ENCODE assay signal across 19 cellular contexts in genomic region chr9:97910273-97910844, GRCh38. TPM values are rescaled to one million over a fixed set of nuclear protein-coding genes. Genes with fewer than 3 reads are reported as not detected.
DNase-seq lines count a peak whose midpoint lies in the region; ATAC-seq, FAIRE-seq and TF ChIP-seq lines count a peak whose summit lies in the region.
"Had no signal": no experiment of that assay in that cellular context is flagged by ENCODE, and none has a peak within 500 bp of the region (broad histone marks: within the 10 kb centered on the region; RNA-seq: fewer than 3 reads in every experiment).

No MANE protein-coding gene starts in this region.

- intact Hi-C loops in activated CD4-positive, alpha-beta T cell treated with anti-CD3 and anti-CD28 coated beads for 36 hours (cut with DNase I, micrococcal nuclease), result no loop called here

- H3K27ac ChIP-seq in RWPE2 (ENCODE audit: poor library complexity, severe bottlenecking), result peak overlapping the region; percentile 45
- H3K27ac ChIP-seq: A549, brain microvascular endothelial cell, dorsolateral prefrontal cortex, prostate gland had no signal

- peak; percentile 21 for ATAC-seq in activated CD4-positive, alpha-beta T cell treated with anti-CD3 and anti-CD28 coated beads for 36 hours
- ATAC-seq in RWPE2 (ENCODE audit: low read depth) (peak; percentile 96), HG03469 (IDR thresholded peaks at IDR 0.05; ENCODE audit: unreplicated experiment) (no peak), HG03025 (IDR thresholded peaks at IDR 0.05; ENCODE audit: low FRiP score, unreplicated experiment) (no peak), HG02759 (IDR thresholded peaks at IDR 0.05; ENCODE audit: unreplicated experiment) (no peak)
- ATAC-seq in naive thymus-derived CD8-positive, alpha-beta T cell, result no peak
- ATAC-seq: left ventricle myocardium superior; Right ventricle myocardium inferior; stimulated activated naive CD8-positive, alpha-beta T cell treated with anti-CD3 and anti-CD28 coated beads, Interleukin-15, Interleukin-2, amounts not matched to agents 100 U/mL and 50 U/mL, for 24 hours had no signal

- peaks cover 33% of the 10 kb centered on the region for H3K36me3 ChIP-seq in RWPE2 (ENCODE audit: low read depth)
- peaks cover 7% of the 10 kb centered on the region for H3K36me3 ChIP-seq in bronchial epithelial cell (ENCODE audit: control insufficient read depth, insufficient read depth, low read length)
- H3K36me3 ChIP-seq: prostate gland had no signal

- DNase-seq in activated CD4-positive, alpha-beta T cell treated with anti-CD3 and anti-CD28 coated beads for 36 hours, result no peak
- DNase-seq in activated CD4-positive, alpha-beta T cell treated with anti-CD3 and anti-CD28 coated beads for 48 hours, result no peak
- DNase-seq in RWPE2 (ENCODE audit: low spot score), result no peak
- peak; percentile 92 for DNase-seq in bronchial epithelial cell (ENCODE audit: low read depth)
- DNase-seq in naive thymus-derived CD8-positive, alpha-beta T cell, result no peak
- DNase-seq: activated CD4-positive, alpha-beta T cell treated with anti-CD3 and anti-CD28 coated beads for 1 hour; brain microvascular endothelial cell; dorsolateral prefrontal cortex; left ventricle myocardium superior; NCI-H1694 treated with DMSO at 0.1 percent for 48 hours; NCI-H446 treated with DMSO at 0.1 percent for 48 hours; stimulated activated naive CD8-positive, alpha-beta T cell treated with anti-CD3 and anti-CD28 coated beads, Interleukin-15, Interleukin-2, amounts not matched to agents 100 U/mL and 50 U/mL, for 24 hours had no signal

- no peaks in the 10 kb centered on the region for H3K9me3 Mint-ChIP-seq in activated CD4-positive, alpha-beta T cell treated with anti-CD3 and anti-CD28 coated beads for 36 hours (ENCODE audit: low read depth)
- H3K9me3 Mint-ChIP-seq in naive thymus-derived CD8-positive, alpha-beta T cell, result no peaks in the 10 kb centered on the region

- H3K4me3 Mint-ChIP-seq in activated CD4-positive, alpha-beta T cell treated with anti-CD3 and anti-CD28 coated beads for 36 hours, result no peak overlapping the region
- H3K4me3 Mint-ChIP-seq in naive thymus-derived CD8-positive, alpha-beta T cell, result peak overlapping the region in 5 of 10 donors; percentile 2 to 58 (median 25)

- no peak for TF ChIP-seq CTCF in RWPE2 (IDR thresholded peaks at IDR 0.05; ENCODE audit: poor library complexity, severe bottlenecking)
- no peak for TF ChIP-seq CTCF in bronchial epithelial cell (IDR thresholded peaks at IDR 0.05; ENCODE audit: insufficient read depth, low read length, severe bottlenecking)

- no peaks in the 10 kb centered on the region for H3K9me3 ChIP-seq in RWPE2 (ENCODE audit: severe bottlenecking)
- H3K9me3 ChIP-seq: A549, prostate gland had no signal

- FAIRE-seq in bronchial epithelial cell (lab: Jason Lieb, UNC), result no peak
- FAIRE-seq: A549 had no signal

- no peaks in the 10 kb centered on the region for H3K27me3 Mint-ChIP-seq in activated CD4-positive, alpha-beta T cell treated with anti-CD3 and anti-CD28 coated beads for 36 hours
- H3K27me3 Mint-ChIP-seq in naive thymus-derived CD8-positive, alpha-beta T cell, result no peaks in the 10 kb centered on the region

- H3K4me3 ChIP-seq in RWPE2 (ENCODE audit: severe bottlenecking) (no peak overlapping the region), bronchial epithelial cell (ENCODE audit: low read depth, low read length) (no peak overlapping the region)
- H3K4me3 ChIP-seq: A549, dorsolateral prefrontal cortex, prostate gland had no signal

- peaks cover 59% of the 10 kb centered on the region for H3K4me1 Mint-ChIP-seq in activated CD4-positive, alpha-beta T cell treated with anti-CD3 and anti-CD28 coated beads for 36 hours
- peaks cover 34 to 85% (median 82%) of the 10 kb centered on the region in 4 donors for H3K4me1 Mint-ChIP-seq in naive thymus-derived CD8-positive, alpha-beta T cell

- H3K27ac Mint-ChIP-seq in activated CD4-positive, alpha-beta T cell treated with anti-CD3 and anti-CD28 coated beads for 36 hours, result peak overlapping the region; percentile 71
- peak overlapping the region; percentile 70 to 99 (median 89) for H3K27ac Mint-ChIP-seq in naive thymus-derived CD8-positive, alpha-beta T cell

- POLR2A ChIA-PET in activated CD4-positive, alpha-beta T cell treated with anti-CD3 and anti-CD28 coated beads for 36 hours (lab: Charles Lee), result interaction anchor here (1.4 kb wide), 1 partner anchor 11 kb away, joined by 8 read pairs; the partner anchor contains the start of gene TRMO
- POLR2A ChIA-PET in naive thymus-derived CD8-positive, alpha-beta T cell (lab: Charles Lee), result interaction anchor here (18.1 kb wide), 1 partner anchor 10 kb away, joined by 349 read pairs; the partner anchor contains the start of gene TRMO

- CTCF ChIA-PET in activated CD4-positive, alpha-beta T cell treated with anti-CD3 and anti-CD28 coated beads for 36 hours (lab: Charles Lee), result interaction anchor here (0.7 to 9.3 kb wide), 4 partner anchors 9 to 82 kb away, joined by 3 to 70 read pairs (median 5); partner anchors contain the start of gene TRMO

- no peaks in the 10 kb centered on the region for H3K27me3 ChIP-seq in RWPE2 (ENCODE audit: insufficient read depth, poor library complexity, severe bottlenecking)
- no peaks in the 10 kb centered on the region for H3K27me3 ChIP-seq in bronchial epithelial cell (ENCODE audit: control insufficient read depth, insufficient read depth, low read length)
- H3K27me3 ChIP-seq: brain microvascular endothelial cell, dorsolateral prefrontal cortex had no signal

- H3K36me3 Mint-ChIP-seq in activated CD4-positive, alpha-beta T cell treated with anti-CD3 and anti-CD28 coated beads for 36 hours (ENCODE audit: low read depth), result peaks cover 49% of the 10 kb centered on the region
- H3K36me3 Mint-ChIP-seq in naive thymus-derived CD8-positive, alpha-beta T cell, result peaks cover 0 to 76% (median 13%) of the 10 kb centered on the region in 3 donors

- H3K4me1 ChIP-seq in RWPE2 (ENCODE audit: insufficient read depth, poor library complexity, severe bottlenecking), result peaks cover 13% of the 10 kb centered on the region
- H3K4me1 ChIP-seq: A549, prostate gland had no signal

RNA-seq across cellular contexts. Expression of gene TRMO, which starts 11.9 kb away (rescaled TPM):
- 10 to 100 TPM; 13.9 to 20.7 TPM for total RNA-seq in activated CD4-positive, alpha-beta T cell treated with anti-CD3 and anti-CD28 coated beads for 36 hours
- 18.4 and 25.0 TPM in 2 replicates for total RNA-seq in bronchial epithelial cell
- total RNA-seq in naive thymus-derived CD8-positive, alpha-beta T cell, result 10 to 100 TPM; 40.2 to 51.5 TPM
- 10 to 100 TPM; 11.7 to 18.0 (median 13.8) TPM for polyA plus RNA-seq in naive thymus-derived CD8-positive, alpha-beta T cell

RNA-seq across cellular contexts. Expression of gene HEMGN, which starts 27.6 kb away (rescaled TPM):
- total RNA-seq in activated CD4-positive, alpha-beta T cell treated with anti-CD3 and anti-CD28 coated beads for 36 hours, result 1 to 10 TPM; 1.5 to 2.9 TPM
- not detected in 2 replicates for total RNA-seq in bronchial epithelial cell
- total RNA-seq in naive thymus-derived CD8-positive, alpha-beta T cell, result 1 to 10 TPM; 1.9 to 3.4 TPM
- polyA plus RNA-seq in naive thymus-derived CD8-positive, alpha-beta T cell, result 10 to 100 TPM in 1 of 3 donors, 1 to 10 TPM in 2; 7.6 to 11.0 (median 8.3) TPM
- total RNA-seq: left ventricle myocardium superior, ureter had no signal
- polyA plus RNA-seq: A549 had no signal

RNA-seq across cellular contexts. Expression of gene FOXE1, which starts 57.3 kb away (rescaled TPM):
- total RNA-seq in activated CD4-positive, alpha-beta T cell treated with anti-CD3 and anti-CD28 coated beads for 36 hours, result under 1 TPM; 0.07 TPM
- total RNA-seq in bronchial epithelial cell, result 1.1 and 2.6 TPM in 2 replicates
- total RNA-seq in naive thymus-derived CD8-positive, alpha-beta T cell, result not detected
- polyA plus RNA-seq in naive thymus-derived CD8-positive, alpha-beta T cell, result not detected
- total RNA-seq: dorsolateral prefrontal cortex, left ventricle myocardium superior, Right ventricle myocardium inferior had no signal

Comparison
In these comparisons a context has a peak if more than half of its experiments do, and no peak if none do; other contexts are left out.
1. ATAC-seq: peak in activated CD4-positive, alpha-beta T cell treated with anti-CD3 and anti-CD28 coated beads for 36 hours (single experiment) and RWPE2 (single experiment); none in naive thymus-derived CD8-positive, alpha-beta T cell (0 of 2), HG03469 (single experiment), HG03025 (single experiment) and HG02759 (single experiment).